ENCODE assay signal across 8 cellular contexts in the genomic region with DNA sequence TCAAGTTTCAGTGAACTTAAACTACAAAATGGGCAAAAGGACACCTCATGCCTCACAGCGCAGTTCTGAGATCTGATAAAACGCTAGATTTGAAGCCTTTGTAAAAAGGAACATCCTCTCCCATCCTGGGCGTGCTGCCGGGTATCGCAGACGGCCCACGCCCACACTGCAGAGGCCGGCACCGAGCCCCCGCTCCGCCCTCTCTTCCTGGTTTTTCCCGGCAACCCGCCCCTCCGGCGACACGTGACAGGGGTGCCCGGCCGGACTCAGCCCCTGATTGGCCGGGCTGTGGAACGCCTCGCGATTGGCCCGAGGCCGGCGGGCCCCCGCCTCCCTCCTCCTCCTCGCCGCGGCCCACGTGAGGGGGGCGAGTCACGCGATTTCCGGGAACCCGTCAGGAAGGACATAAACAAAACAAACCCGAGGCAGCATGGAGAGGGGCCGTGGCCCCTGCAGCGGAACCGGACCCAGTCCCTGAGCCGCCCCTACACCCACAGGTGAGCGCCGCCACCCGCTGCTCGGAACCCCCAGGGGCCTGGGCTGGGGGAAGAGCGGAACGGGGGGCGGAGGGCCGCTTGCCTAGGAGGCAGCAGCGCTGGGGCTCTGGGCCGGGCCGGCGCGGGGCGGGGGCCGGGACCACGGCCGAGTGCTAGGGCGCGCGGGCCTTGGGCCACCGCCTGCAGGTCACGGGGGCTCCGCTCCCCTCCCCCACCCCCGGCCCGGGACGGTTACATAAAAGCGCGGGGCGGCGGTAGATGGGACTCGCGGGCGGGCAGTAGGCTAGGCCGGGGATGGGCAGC. TPM values are rescaled to one million over a fixed set of nuclear protein-coding genes. Genes with fewer than 3 reads are reported as not detected.
A peak's percentile ranks its signal among the peaks of the same experiment; 100 is the strongest.
DNase-seq lines count a peak whose midpoint lies in the region; ATAC-seq and TF ChIP-seq lines count a peak whose summit lies in the region.

A gene with protein sequence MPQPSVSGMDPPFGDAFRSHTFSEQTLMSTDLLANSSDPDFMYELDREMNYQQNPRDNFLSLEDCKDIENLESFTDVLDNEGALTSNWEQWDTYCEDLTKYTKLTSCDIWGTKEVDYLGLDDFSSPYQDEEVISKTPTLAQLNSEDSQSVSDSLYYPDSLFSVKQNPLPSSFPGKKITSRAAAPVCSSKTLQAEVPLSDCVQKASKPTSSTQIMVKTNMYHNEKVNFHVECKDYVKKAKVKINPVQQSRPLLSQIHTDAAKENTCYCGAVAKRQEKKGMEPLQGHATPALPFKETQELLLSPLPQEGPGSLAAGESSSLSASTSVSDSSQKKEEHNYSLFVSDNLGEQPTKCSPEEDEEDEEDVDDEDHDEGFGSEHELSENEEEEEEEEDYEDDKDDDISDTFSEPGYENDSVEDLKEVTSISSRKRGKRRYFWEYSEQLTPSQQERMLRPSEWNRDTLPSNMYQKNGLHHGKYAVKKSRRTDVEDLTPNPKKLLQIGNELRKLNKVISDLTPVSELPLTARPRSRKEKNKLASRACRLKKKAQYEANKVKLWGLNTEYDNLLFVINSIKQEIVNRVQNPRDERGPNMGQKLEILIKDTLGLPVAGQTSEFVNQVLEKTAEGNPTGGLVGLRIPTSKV (plus strand): TSS at position 370 of the 800 bp plus-strand sequence. CDS start 24,424 bp downstream, outside the sequence.

- peaks cover 4 to 9% of the 10 kb centered on the region in 2 experiments; a peak in 3 of 4 replicates for H3K4me1 ChIP-seq in SK-N-SH (ENCODE audit: control insufficient read depth in 1 of 2, insufficient read depth in 2 of 2, low read depth in 1 of 2, low read length in 1 of 2)

- no peaks in the 10 kb centered on the region; the same call in 1 of the 2 replicates for H4K20me1 ChIP-seq in SK-N-SH (ENCODE audit: insufficient read depth)

- H3K27ac ChIP-seq in SK-N-SH (ENCODE audit: low read depth in 2 of 2, low read length in 1 of 2), result peak within 1 kb of the TSS; percentile 91 to 98

- peak within 1 kb of the TSS; percentile 95 for H3K4me3 ChIP-seq in SK-N-SH (ENCODE audit: low read depth in 2 of 2, low read length in 1 of 2)

- 0% methylated on average over 5 of the region's 74 CpGs for WGBS in SK-N-SH (ENCODE audit: low lambda C conversion rate)

- peak within 1 kb of the TSS; percentile 97 for H3K9ac ChIP-seq in SK-N-SH

- peak within 1 kb of the TSS; percentile 95 for H3K4me2 ChIP-seq in SK-N-SH

- 0 out of 4 replicates have a peak, but pooled peaks of 1 of the 2 experiments have one; percentile 12 for TF ChIP-seq EP300 in SK-N-SH (IDR thresholded peaks at IDR 0.05; ENCODE audit: borderline replicate concordance in 1 of 2, low read depth in 1 of 2, low read length in 1 of 2)

- TF ChIP-seq CTCF in GM10248 (IDR thresholded peaks at IDR 0.05; ENCODE audit: control extremely low read depth, extremely low read depth, low read depth, missing control alignments) (no peak), SK-N-SH (IDR thresholded peaks at IDR 0.05) (no peak)

- H3K27me3 ChIP-seq in SK-N-SH (ENCODE audit: insufficient read depth), result no peaks in the 10 kb centered on the region

- H2AFZ ChIP-seq in SK-N-SH (ENCODE audit: low read depth), result peak within 1 kb of the TSS; percentile 99

- DNase-seq in GM10248 (ENCODE audit: extremely low spot score), result peak; percentile 96
- peak; percentile 86 for DNase-seq in NCI-H1092 (lab: John Stamatoyannopoulos, UW)
- DNase-seq in SK-N-SH, result peak; percentile 97
- peak; percentile 98 for DNase-seq in activated naive CD4-positive, alpha-beta T cell treated with anti-CD3 and anti-CD28 coated beads, Interleukin-2, amount 50 U/mL, for 16 hours
- peak; percentile 99 for DNase-seq in germinal center (ENCODE audit: low spot score)
- peak; percentile 54 to 98 (median 94) for DNase-seq in nucleus accumbens (lab: John Stamatoyannopoulos, UW)
- peak; percentile 95 for DNase-seq in superior temporal gyrus (ENCODE audit: extremely low spot score)

- no peaks in the 10 kb centered on the region for H3K9me2 ChIP-seq in SK-N-SH

- peaks cover 15% of the 10 kb centered on the region for H3F3A ChIP-seq in SK-N-SH (replicated peaks; ENCODE audit: insufficient read depth)

- POLR2A ChIA-PET in GM10248 (lab: Yijun Ruan, JAX) (interaction anchor here (0.9 to 1.4 kb wide), 4 partner anchors 17 to 94 kb away, joined by 3 to 7 read pairs (median 6); a partner anchor contains a TSS), SK-N-SH (lab: Yijun Ruan, JAX) (interaction anchor here (0.9 to 1.5 kb wide), 5 partner anchors 72 to 274 kb away, joined by 3 to 5 read pairs (median 4); a partner anchor contains a TSS)

- CTCF ChIA-PET in GM10248 (lab: Yijun Ruan, JAX) (interaction anchor here (1.3 to 1.8 kb wide), 2 partner anchors 17 to 21 kb away, joined by 4 to 5 read pairs; no protein-coding TSS in a partner anchor), SK-N-SH (lab: Yijun Ruan, JAX) (interaction anchor here (0.9 to 1.3 kb wide), 2 partner anchors 11 to 339 kb away, joined by 3 read pairs; no protein-coding TSS in a partner anchor)

- H3K9me3 ChIP-seq in SK-N-SH, result no peaks in the 10 kb centered on the region

- TF ChIP-seq RAD21 in SK-N-SH (IDR thresholded peaks at IDR 0.05; ENCODE audit: low read length), result no peak

- H3K79me2 ChIP-seq in SK-N-SH (ENCODE audit: insufficient read depth), result peaks cover 33% of the 10 kb centered on the region

- peak; percentile 79 for ATAC-seq in HG02610 (IDR thresholded peaks at IDR 0.05; ENCODE audit: unreplicated experiment)

- H3K36me3 ChIP-seq in SK-N-SH (replicated peaks in 1 of 2; ENCODE audit: control insufficient read depth in 1 of 2, insufficient read depth in 2 of 2, low read length in 1 of 2), result no peaks in the 10 kb centered on the region

TF ChIP-seq in SK-N-SH, 30 proteins besides CTCF, POLR2A, EP300 and RAD21 (continues in another document):
- TF ChIP-seq, protein P1, sequence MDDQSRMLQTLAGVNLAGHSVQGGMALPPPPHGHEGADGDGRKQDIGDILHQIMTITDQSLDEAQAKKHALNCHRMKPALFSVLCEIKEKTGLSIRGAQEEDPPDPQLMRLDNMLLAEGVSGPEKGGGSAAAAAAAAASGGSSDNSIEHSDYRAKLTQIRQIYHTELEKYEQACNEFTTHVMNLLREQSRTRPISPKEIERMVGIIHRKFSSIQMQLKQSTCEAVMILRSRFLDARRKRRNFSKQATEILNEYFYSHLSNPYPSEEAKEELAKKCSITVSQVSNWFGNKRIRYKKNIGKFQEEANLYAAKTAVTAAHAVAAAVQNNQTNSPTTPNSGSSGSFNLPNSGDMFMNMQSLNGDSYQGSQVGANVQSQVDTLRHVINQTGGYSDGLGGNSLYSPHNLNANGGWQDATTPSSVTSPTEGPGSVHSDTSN (IDR thresholded peaks at IDR 0.05), result peak; percentile 31; the same call in 1 of the 2 replicates
- TF ChIP-seq FOXJ3 (CRISPR knock-in tag; IDR thresholded peaks at IDR 0.05), result peak; percentile 68; the same call in 1 of the 2 replicates
- TF ChIP-seq, protein P2, sequence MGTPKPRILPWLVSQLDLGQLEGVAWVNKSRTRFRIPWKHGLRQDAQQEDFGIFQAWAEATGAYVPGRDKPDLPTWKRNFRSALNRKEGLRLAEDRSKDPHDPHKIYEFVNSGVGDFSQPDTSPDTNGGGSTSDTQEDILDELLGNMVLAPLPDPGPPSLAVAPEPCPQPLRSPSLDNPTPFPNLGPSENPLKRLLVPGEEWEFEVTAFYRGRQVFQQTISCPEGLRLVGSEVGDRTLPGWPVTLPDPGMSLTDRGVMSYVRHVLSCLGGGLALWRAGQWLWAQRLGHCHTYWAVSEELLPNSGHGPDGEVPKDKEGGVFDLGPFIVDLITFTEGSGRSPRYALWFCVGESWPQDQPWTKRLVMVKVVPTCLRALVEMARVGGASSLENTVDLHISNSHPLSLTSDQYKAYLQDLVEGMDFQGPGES (IDR thresholded peaks at IDR 0.05; ENCODE audit: low read depth, low read length), result 0 out of 2 replicates have a peak, but pooled peaks have one; percentile 26
- TF ChIP-seq TCF12 (IDR thresholded peaks at IDR 0.05), result no peak
- peak; percentile 96 for TF ChIP-seq MXI1 (IDR thresholded peaks at IDR 0.05; ENCODE audit: low read depth, low read length)
- peak; percentile 81 for TF ChIP-seq CHD2 (IDR thresholded peaks at IDR 0.05; ENCODE audit: low read length, partially characterized antibody)
- peak; percentile 81 for TF ChIP-seq POLR2AphosphoS5 (IDR thresholded peaks at IDR 0.05; ENCODE audit: low read depth, low read length)
- TF ChIP-seq TAF1 (IDR thresholded peaks at IDR 0.05; ENCODE audit: borderline replicate concordance, low read depth, low read length), result no peak; the same call in 1 of the 2 replicates
- 0 out of 2 replicates have a peak, but pooled peaks have one; percentile 13 for TF ChIP-seq RCOR1 (IDR thresholded peaks at IDR 0.05; ENCODE audit: low read length)
- TF ChIP-seq MEF2A (IDR thresholded peaks at IDR 0.05; ENCODE audit: borderline replicate concordance, low read depth), result no peak
- no peak for TF ChIP-seq NFIC (IDR thresholded peaks at IDR 0.05; ENCODE audit: borderline replicate concordance)
- TF ChIP-seq, protein P3, sequence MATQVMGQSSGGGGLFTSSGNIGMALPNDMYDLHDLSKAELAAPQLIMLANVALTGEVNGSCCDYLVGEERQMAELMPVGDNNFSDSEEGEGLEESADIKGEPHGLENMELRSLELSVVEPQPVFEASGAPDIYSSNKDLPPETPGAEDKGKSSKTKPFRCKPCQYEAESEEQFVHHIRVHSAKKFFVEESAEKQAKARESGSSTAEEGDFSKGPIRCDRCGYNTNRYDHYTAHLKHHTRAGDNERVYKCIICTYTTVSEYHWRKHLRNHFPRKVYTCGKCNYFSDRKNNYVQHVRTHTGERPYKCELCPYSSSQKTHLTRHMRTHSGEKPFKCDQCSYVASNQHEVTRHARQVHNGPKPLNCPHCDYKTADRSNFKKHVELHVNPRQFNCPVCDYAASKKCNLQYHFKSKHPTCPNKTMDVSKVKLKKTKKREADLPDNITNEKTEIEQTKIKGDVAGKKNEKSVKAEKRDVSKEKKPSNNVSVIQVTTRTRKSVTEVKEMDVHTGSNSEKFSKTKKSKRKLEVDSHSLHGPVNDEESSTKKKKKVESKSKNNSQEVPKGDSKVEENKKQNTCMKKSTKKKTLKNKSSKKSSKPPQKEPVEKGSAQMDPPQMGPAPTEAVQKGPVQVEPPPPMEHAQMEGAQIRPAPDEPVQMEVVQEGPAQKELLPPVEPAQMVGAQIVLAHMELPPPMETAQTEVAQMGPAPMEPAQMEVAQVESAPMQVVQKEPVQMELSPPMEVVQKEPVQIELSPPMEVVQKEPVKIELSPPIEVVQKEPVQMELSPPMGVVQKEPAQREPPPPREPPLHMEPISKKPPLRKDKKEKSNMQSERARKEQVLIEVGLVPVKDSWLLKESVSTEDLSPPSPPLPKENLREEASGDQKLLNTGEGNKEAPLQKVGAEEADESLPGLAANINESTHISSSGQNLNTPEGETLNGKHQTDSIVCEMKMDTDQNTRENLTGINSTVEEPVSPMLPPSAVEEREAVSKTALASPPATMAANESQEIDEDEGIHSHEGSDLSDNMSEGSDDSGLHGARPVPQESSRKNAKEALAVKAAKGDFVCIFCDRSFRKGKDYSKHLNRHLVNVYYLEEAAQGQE (IDR thresholded peaks at IDR 0.05; ENCODE audit: low read depth, low read length), result no peak

RNA-seq across cellular contexts. Expression of the gene that starts here (rescaled TPM):
- polyA plus RNA-seq in SK-N-SH (2012; rRNA removed), result 2.4 and 3.2 TPM in 2 replicates
- 2.5 and 2.9 TPM in 2 replicates for polyA plus RNA-seq in SK-N-SH (2012; cell fraction: cytosol; rRNA removed)
- 6.5 and 10.1 TPM in 2 replicates for polyA plus RNA-seq in SK-N-SH (2012; cell fraction: nucleus; rRNA removed)

Comparison
In these comparisons a context has a peak if more than half of its experiments do, and no peak if none do; other contexts are left out.
1. Peak in every context shown above with its lines: DNase-seq, ATAC-seq, H3K4me3 ChIP-seq and H3K27ac ChIP-seq.